In genomic region chr10:79386637-79387465, GRCh38 we compare ENCODE assay signal across 15 cellular contexts. TPM values are rescaled to one million over a fixed set of nuclear protein-coding genes. Genes with fewer than 3 reads are reported as not detected.
DNase-seq lines count a peak whose midpoint lies in the region; ATAC-seq and TF ChIP-seq lines count a peak whose summit lies in the region.
"Had no signal": no experiment of that assay in that cellular context is flagged by ENCODE, and none has a peak within 500 bp of the region (broad histone marks: within the 10 kb centered on the region; RNA-seq: fewer than 3 reads in every experiment).

No MANE protein-coding gene starts in this region.

- no peaks in the 10 kb centered on the region for H3K9me3 ChIP-seq in muscle layer of duodenum (ENCODE audit: control insufficient read depth in 1 of 2, low read length in 2 of 2)

- no peak overlapping the region for H3K27ac Mint-ChIP-seq in type B pancreatic cell
- H3K27ac Mint-ChIP-seq: stimulated activated naive CD8-positive, alpha-beta T cell treated with anti-CD3 and anti-CD28 coated beads, Interleukin-15, Interleukin-2, amounts not matched to agents 100 ng/mL and 50 ng/mL, for 24 hours had no signal

- no peak overlapping the region for H3K4me3 Mint-ChIP-seq in type B pancreatic cell
- H3K4me3 Mint-ChIP-seq: nephron; stimulated activated naive CD8-positive, alpha-beta T cell treated with anti-CD3 and anti-CD28 coated beads, Interleukin-15, Interleukin-2, amounts not matched to agents 100 ng/mL and 50 ng/mL, for 24 hours had no signal

- H3K27ac ChIP-seq in dorsolateral prefrontal cortex (peak overlapping the region in 48 of 59 donors; percentile 18 to 85 (median 67)), muscle layer of duodenum (ENCODE audit: low read length) (peak overlapping the region; percentile 49)

- H3K27me3 Mint-ChIP-seq in type B pancreatic cell, result no peaks in the 10 kb centered on the region
- H3K27me3 Mint-ChIP-seq: stimulated activated naive CD8-positive, alpha-beta T cell treated with anti-CD3 and anti-CD28 coated beads, Interleukin-15, Interleukin-2, amounts not matched to agents 100 ng/mL and 50 ng/mL, for 24 hours had no signal

- H3K4me1 Mint-ChIP-seq in type B pancreatic cell (ENCODE audit: unreplicated experiment), result peaks cover 10% of the 10 kb centered on the region

- intact Hi-C loops in dorsolateral prefrontal cortex (cut with DNase I), result loop anchor here in 1 of 2 donors (10.0 kb wide), 1 partner anchor 58 kb away; the partner anchor contains the start of gene ZCCHC24

- peak; percentile 0 for DNase-seq in activated naive CD4-positive, alpha-beta T cell treated with Interleukin-2 at 50 U/mL for 16 hours
- DNase-seq in activated naive CD4-positive, alpha-beta T cell (lab: John Stamatoyannopoulos, UW), result no peak
- DNase-seq in dorsolateral prefrontal cortex (peak in 7 of 10 donors; percentile 7 to 45 (median 27)), type B pancreatic cell (ENCODE audit: extremely low spot score, unreplicated experiment) (peak; percentile 67), NCI-H2227 (lab: John Stamatoyannopoulos, UW; ENCODE audit: unreplicated experiment) (no peak), NCI-H1930 (lab: John Stamatoyannopoulos, UW) (no peak)
- DNase-seq: anterior cingulate cortex, MV-4-11, NCI-H510A treated with DMSO at 0.1 percent for 48 hours, SIG-M5 had no signal

- no peaks in the 10 kb centered on the region for H3K9me3 Mint-ChIP-seq in type B pancreatic cell
- H3K9me3 Mint-ChIP-seq: nephron; stimulated activated naive CD8-positive, alpha-beta T cell treated with anti-CD3 and anti-CD28 coated beads, Interleukin-15, Interleukin-2, amounts not matched to agents 100 ng/mL and 50 ng/mL, for 24 hours had no signal

- no peaks in the 10 kb centered on the region for H3K36me3 Mint-ChIP-seq in type B pancreatic cell

- H3K4me1 ChIP-seq in muscle layer of duodenum (ENCODE audit: control insufficient read depth in 1 of 2, insufficient read depth in 2 of 2, low read length in 2 of 2), result peaks cover 13 to 48% of the 10 kb centered on the region in 2 donors

- H3K36me3 ChIP-seq in muscle layer of duodenum (ENCODE audit: control insufficient read depth in 1 of 2, insufficient read depth in 2 of 2, low read length in 2 of 2), result peaks cover 11 to 24% of the 10 kb centered on the region in 2 donors

- H3K27me3 ChIP-seq in dorsolateral prefrontal cortex (no peaks in the 10 kb centered on the region), muscle layer of duodenum (ENCODE audit: low read depth, low read length) (no peaks in the 10 kb centered on the region)

- TF ChIP-seq CTCF in dorsolateral prefrontal cortex (IDR thresholded peaks at IDR 0.05 in 54 of 56, conservative IDR thresholded peaks at IDR 0.05 in 2 of 56; ENCODE audit: low read depth in 1 of 56, partially characterized antibody in 56 of 56) (no peak), type B pancreatic cell (conservative IDR thresholded peaks at IDR 0.05) (no peak)

- H3K4me3 ChIP-seq in dorsolateral prefrontal cortex, result no peak overlapping the region
- no peak overlapping the region for H3K4me3 ChIP-seq in muscle layer of duodenum (ENCODE audit: low read depth in 1 of 2, low read length in 2 of 2)

- ATAC-seq in HG03135 (IDR thresholded peaks at IDR 0.05; ENCODE audit: unreplicated experiment), result no peak
- ATAC-seq: activated CD4-positive, CD25-positive, alpha-beta regulatory T cell treated with anti-CD3 and anti-CD28 coated beads, Interleukin-2, amount 50 U/mL, for 24 hours had no signal

RNA-seq across cellular contexts. Expression of gene PPIF, which starts 39.6 kb away (rescaled TPM):
- 10 to 100 TPM; 36.9 to 90.0 (median 52.6) TPM for total RNA-seq in dorsolateral prefrontal cortex
- 67.5 and 91.3 TPM in 2 replicates for total RNA-seq in type B pancreatic cell (ENCODE audit: low replicate concordance)

RNA-seq across cellular contexts. Expression of gene ZCCHC24, which starts 58.6 kb away (rescaled TPM):
- total RNA-seq in dorsolateral prefrontal cortex (100 to 1,000 TPM in 56 of 120 experiments, 10 to 100 TPM in 64; 46.7 to 245 (median 97.2) TPM), type B pancreatic cell (ENCODE audit: low replicate concordance) (2.7 and 29.1 TPM in 2 replicates)

Comparison
In these comparisons a context has a peak if more than half of its experiments do, and no peak if none do; other contexts are left out.
1. DNase-seq: peak in activated naive CD4-positive, alpha-beta T cell treated with Interleukin-2 at 50 U/mL for 16 hours (single experiment), dorsolateral prefrontal cortex (7 of 10) and type B pancreatic cell (single experiment); none in activated naive CD4-positive, alpha-beta T cell (0 of 4), NCI-H2227 (single experiment) and NCI-H1930 (0 of 2).